37 cellular contexts compared by ENCODE assay signal in the genomic region with DNA sequence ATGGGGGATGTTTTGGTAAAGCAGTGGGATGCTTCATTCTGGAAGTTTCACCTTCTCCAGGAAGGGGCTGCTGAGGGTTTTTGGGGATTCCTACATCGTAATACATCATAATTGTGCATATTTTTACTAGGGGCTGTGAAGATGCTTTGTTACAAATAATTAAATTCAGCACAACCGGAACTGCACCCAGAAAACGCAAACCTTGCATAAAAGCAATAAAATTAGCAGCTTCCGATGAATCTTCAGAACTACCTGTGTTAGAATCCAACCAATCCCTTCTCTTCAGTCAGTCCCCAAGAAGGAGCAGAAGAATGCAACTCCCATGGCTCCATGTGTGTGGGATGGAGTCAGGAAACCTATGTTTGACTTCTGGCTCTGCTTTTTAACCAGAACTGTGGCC. TPM values are rescaled to one million over a fixed set of nuclear protein-coding genes. Genes with fewer than 3 reads are reported as not detected.
"Had no signal": no experiment of that assay in that cellular context is flagged by ENCODE, and none has a peak within 500 bp of the region (broad histone marks: within the 10 kb centered on the region; RNA-seq: fewer than 3 reads in every experiment).

No MANE protein-coding gene starts in this region.

- H3K4me1 Mint-ChIP-seq: activated CD4-positive, alpha-beta T cell treated with anti-CD3 and anti-CD28 coated beads, Interleukin-2, amount 10 ng/mL, durations not matched to agents 24 days and 14 days; activated naive CD4-positive, alpha-beta T cell treated with anti-CD3 and anti-CD28 coated beads, Interleukin-2, amount 10 ng/mL, durations not matched to agents 7 days and 5 days; activated naive CD4-positive, alpha-beta T cell treated with anti-CD3 and anti-CD28 coated beads, Interleukin-2, amount 50 U/mL, for 24 hours had no signal

- H3K4me3 ChIP-seq: adrenal gland, body of pancreas, breast epithelium had no signal

- H3K36me3 ChIP-seq: adrenal gland, brain microvascular endothelial cell, breast epithelium had no signal

- DNase-seq: activated B cell treated with CpG ODN at 0.5 μM for 24 hours; activated CD4-positive, alpha-beta memory T cell treated with anti-CD3 and anti-CD28 coated beads for 36 hours; activated CD4-positive, alpha-beta T cell treated with anti-CD3 and anti-CD28 coated beads for 4 hours; activated CD4-positive, alpha-beta T cell treated with anti-CD3 and anti-CD28 coated beads, Interleukin-2, amount 10 ng/mL, durations not matched to agents 24 days and 14 days; activated CD4-positive, alpha-beta T cell treated with anti-CD3 and anti-CD28 coated beads, Interleukin-2, amount 50 U/mL, for 1 hour; activated CD4-positive, alpha-beta T cell treated with anti-CD3 and anti-CD28 coated beads, Interleukin-2, amount 50 U/mL, for 4 hours; activated CD4-positive, CD25-positive, alpha-beta regulatory T cell treated with anti-CD3 and anti-CD28 coated beads, Interleukin-2, amount 50 U/mL, for 72 hours; activated CD8-positive, alpha-beta memory T cell treated with anti-CD3 and anti-CD28 coated beads, Interleukin-2, amount 50 U/mL, for 4 hours; activated CD8-positive, alpha-beta T cell treated with anti-CD3 and anti-CD28 coated beads for 36 hours; activated gamma-delta T cell; activated naive CD4-positive, alpha-beta T cell treated with anti-CD3 and anti-CD28 coated beads, Interleukin-2, amount 10 ng/mL, durations not matched to agents 7 days and 5 days; activated naive CD4-positive, alpha-beta T cell treated with Interleukin-2 at 50 U/mL for 16 hours; activated naive CD8-positive, alpha-beta T cell treated with anti-CD3 and anti-CD28 coated beads for 36 hours; activated T-cell treated with anti-CD3 and anti-CD28 coated beads for 4 hours; activated T-cell treated with anti-CD3 and anti-CD28 coated beads, Interleukin-2, amount 50 U/mL, for 1 hour; activated T-cell treated with anti-CD3 and anti-CD28 coated beads, Interleukin-2, amount 50 U/mL, for 4 hours; activated T-cell treated with anti-CD3 and anti-CD28 coated beads, Interleukin-2, amount 50 U/mL, for 72 hours; adrenal gland; amniotic stem cell; aorta; body of pancreas; brain microvascular endothelial cell; central memory CD4-positive, alpha-beta T cell; T-helper 1 cell; T-helper 2 cell; T-helper 9 cell had no signal

- H3K27ac ChIP-seq: adrenal gland, body of pancreas, brain microvascular endothelial cell, breast epithelium, VCaP had no signal

- FAIRE-seq: astrocyte, TTC549 had no signal

- H3K4me3 Mint-ChIP-seq: activated B cell treated with CpG ODN at 0.5 μM for 24 hours; activated CD4-positive, alpha-beta memory T cell treated with anti-CD3 and anti-CD28 coated beads for 36 hours; activated CD4-positive, alpha-beta T cell treated with anti-CD3 and anti-CD28 coated beads, Interleukin-2, amount 10 ng/mL, durations not matched to agents 24 days and 14 days; activated CD8-positive, alpha-beta T cell treated with anti-CD3 and anti-CD28 coated beads for 36 hours; activated naive CD4-positive, alpha-beta T cell treated with anti-CD3 and anti-CD28 coated beads, Interleukin-2, amount 10 ng/mL, durations not matched to agents 7 days and 5 days; activated naive CD4-positive, alpha-beta T cell treated with anti-CD3 and anti-CD28 coated beads, Interleukin-2, amount 50 U/mL, for 24 hours; activated naive CD8-positive, alpha-beta T cell treated with anti-CD3 and anti-CD28 coated beads for 36 hours; activated T-cell treated with anti-CD3 and anti-CD28 coated beads, Interleukin-2, amount 50 U/mL, for 4 hours; activated T-cell treated with anti-CD3 and anti-CD28 coated beads, Interleukin-2, amount 50 U/mL, for 72 hours; activated T-helper 1 cell treated with anti-CD3 and anti-CD28 coated beads, Interleukin-12 subunit alpha, Interleukin-12 subunit beta, Interleukin-2, Interleukin-4 antibody, amounts not matched to agents 30 ng/mL and 10 ng/mL and 1 ng/mL, durations not matched to agents 14 hours and 24 hours and 36 hours; activated T-helper 17 cell treated with anti-CD3 and anti-CD28 coated beads, Interleukin-2, amount 50 U/mL, for 72 hours; T-helper 1 cell treated with Interleukin-12 subunit alpha and Interleukin-12 subunit beta and Interleukin-4 antibody, amounts not matched to agents 30 μg/mL and 1 μg/mL, for 36 hours; T-helper 2 cell treated with Interferon-gamma antibody and Interleukin-4, amounts not matched to agents 5 μg/mL and 100 μg/mL, for 36 hours had no signal

- H3K27me3 ChIP-seq: adrenal gland, body of pancreas, brain microvascular endothelial cell had no signal

- H3K36me3 Mint-ChIP-seq: activated CD4-positive, alpha-beta memory T cell treated with anti-CD3 and anti-CD28 coated beads for 36 hours; activated naive CD4-positive, alpha-beta T cell treated with anti-CD3 and anti-CD28 coated beads, Interleukin-2, amount 10 ng/mL, durations not matched to agents 7 days and 5 days; activated naive CD4-positive, alpha-beta T cell treated with anti-CD3 and anti-CD28 coated beads, Interleukin-2, amount 50 U/mL, for 24 hours; activated naive CD8-positive, alpha-beta T cell treated with anti-CD3 and anti-CD28 coated beads for 36 hours had no signal

- H3K9me3 ChIP-seq: adrenal gland, body of pancreas, breast epithelium had no signal

- H3K27me3 Mint-ChIP-seq: activated naive CD4-positive, alpha-beta T cell treated with anti-CD3 and anti-CD28 coated beads, Interleukin-2, amount 10 ng/mL, durations not matched to agents 7 days and 5 days had no signal

- ATAC-seq: activated CD8-positive, alpha-beta T cell treated with anti-CD3 and anti-CD28 coated beads for 36 hours; activated T-cell treated with anti-CD3 and anti-CD28 coated beads, Interleukin-2, amount 50 U/mL, for 4 hours; activated T-cell treated with anti-CD3 and anti-CD28 coated beads, Interleukin-2, amount 50 U/mL, for 72 hours; activated T-helper 17 cell treated with anti-CD3 and anti-CD28 coated beads, Interleukin-2, amount 50 U/mL, for 72 hours; body of pancreas had no signal

- H3K9me3 Mint-ChIP-seq: activated B cell treated with CpG ODN at 0.5 μM for 24 hours; activated naive CD8-positive, alpha-beta T cell treated with anti-CD3 and anti-CD28 coated beads for 36 hours; activated T-cell treated with anti-CD3 and anti-CD28 coated beads, Interleukin-2, amount 50 U/mL, for 4 hours; activated T-helper 17 cell treated with anti-CD3 and anti-CD28 coated beads, Interleukin-2, amount 50 U/mL, for 72 hours had no signal

- H3K27ac Mint-ChIP-seq: activated B cell treated with CpG ODN at 0.5 μM for 24 hours; activated CD4-positive, alpha-beta memory T cell treated with anti-CD3 and anti-CD28 coated beads for 36 hours; activated CD4-positive, alpha-beta T cell treated with anti-CD3 and anti-CD28 coated beads, Interleukin-2, amount 10 ng/mL, durations not matched to agents 24 days and 14 days; activated CD8-positive, alpha-beta T cell treated with anti-CD3 and anti-CD28 coated beads for 36 hours; activated naive CD4-positive, alpha-beta T cell treated with anti-CD3 and anti-CD28 coated beads, Interleukin-2, amount 10 ng/mL, durations not matched to agents 7 days and 5 days; activated naive CD4-positive, alpha-beta T cell treated with anti-CD3 and anti-CD28 coated beads, Interleukin-2, amount 50 U/mL, for 24 hours; activated naive CD8-positive, alpha-beta T cell treated with anti-CD3 and anti-CD28 coated beads for 36 hours; activated T-cell treated with anti-CD3 and anti-CD28 coated beads, Interleukin-2, amount 50 U/mL, for 72 hours; activated T-helper 1 cell treated with anti-CD3 and anti-CD28 coated beads, Interleukin-12 subunit alpha, Interleukin-12 subunit beta, Interleukin-2, Interleukin-4 antibody, amounts not matched to agents 30 ng/mL and 10 ng/mL and 1 ng/mL, durations not matched to agents 14 hours and 24 hours and 36 hours; activated T-helper 17 cell treated with anti-CD3 and anti-CD28 coated beads, Interleukin-2, amount 50 U/mL, for 72 hours; T-helper 1 cell treated with Interleukin-12 subunit alpha and Interleukin-12 subunit beta and Interleukin-4 antibody, amounts not matched to agents 30 μg/mL and 1 μg/mL, for 36 hours; T-helper 2 cell treated with Interferon-gamma antibody and Interleukin-4, amounts not matched to agents 5 μg/mL and 100 μg/mL, for 36 hours had no signal

- H3K4me1 ChIP-seq: adrenal gland, body of pancreas, breast epithelium had no signal

RNA-seq across cellular contexts. Expression of gene HMX3, which starts 48.4 kb away (rescaled TPM):
- total RNA-seq: activated B cell treated with CpG ODN at 0.5 μM for 24 hours; activated CD4-positive, alpha-beta T cell treated with anti-CD3 and anti-CD28 coated beads, Interleukin-2, amount 10 ng/mL, durations not matched to agents 24 days and 14 days; activated T-helper 1 cell treated with anti-CD3 and anti-CD28 coated beads, Interleukin-12 subunit alpha, Interleukin-12 subunit beta, Interleukin-2, Interleukin-4 antibody, amounts not matched to agents 30 ng/mL and 10 ng/mL and 1 ng/mL, durations not matched to agents 14 hours and 24 hours and 36 hours; aorta; astrocyte; body of pancreas; breast epithelium; cardiac septum; cerebellum had no signal
- polyA plus RNA-seq: adrenal gland, aorta had no signal
